Comparison of ENCODE assay signal across 8 cellular contexts in the genomic region with DNA sequence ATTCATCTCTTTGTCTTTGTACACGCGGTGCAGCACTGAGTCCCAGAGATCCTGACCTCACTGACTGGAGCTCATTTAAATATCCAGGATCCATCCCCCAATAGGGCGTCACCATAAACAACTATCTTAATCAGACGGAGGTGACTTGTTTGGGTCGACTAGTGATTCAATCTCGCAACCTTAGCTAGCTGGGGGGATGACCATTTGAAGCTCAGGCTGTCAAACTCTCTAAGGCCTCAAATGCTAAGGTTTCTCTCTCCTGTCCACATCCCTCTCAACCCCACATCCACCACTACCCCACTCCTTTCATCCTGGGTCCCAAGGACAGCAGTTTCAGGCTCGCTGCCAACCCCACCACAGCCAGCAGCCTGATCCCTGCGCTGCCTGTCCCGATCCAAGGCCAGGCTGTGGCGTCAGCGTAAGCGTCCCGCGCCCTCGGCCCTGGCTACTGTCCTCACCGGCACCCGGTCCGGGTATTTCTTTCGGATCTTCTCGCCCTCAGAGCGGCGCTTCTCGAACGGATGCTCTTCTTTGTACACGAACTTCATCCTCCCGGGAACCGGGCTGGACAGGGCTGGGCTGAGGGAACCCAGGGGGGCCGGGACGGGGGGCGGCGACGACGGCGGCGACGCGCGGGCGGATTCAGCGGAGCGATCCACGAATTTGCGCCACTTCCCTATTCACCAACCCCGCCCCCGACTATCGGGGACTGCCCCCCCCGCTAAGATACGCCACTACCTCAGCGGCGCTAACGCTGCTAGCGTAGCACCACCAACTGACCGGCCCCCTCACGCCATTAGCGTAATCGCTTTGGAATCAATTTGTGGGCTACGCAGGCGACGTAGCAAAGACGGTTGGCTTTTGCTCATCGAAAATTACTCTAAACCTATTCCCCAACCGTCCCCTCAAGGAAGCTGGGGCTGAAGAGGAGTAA. TPM values are rescaled to one million over a fixed set of nuclear protein-coding genes. Genes with fewer than 3 reads are reported as not detected.
DNase-seq lines count a peak whose midpoint lies in the region; ATAC-seq and TF ChIP-seq lines count a peak whose summit lies in the region.

A gene (minus strand): TSS at position 667 of the 934 bp plus-strand sequence. CDS start 119 bp downstream, at position 548.

- H3K4me1 Mint-ChIP-seq in activated naive CD4-positive, alpha-beta T cell treated with anti-CD3 and anti-CD28 coated beads, Interleukin-2, amount 10 ng/mL, durations not matched to agents 7 days and 5 days: peaks cover 44% of the 10 kb centered on the region

- peak within 1 kb of the TSS; percentile 75 for H3K27ac ChIP-seq in MM.1S (ENCODE audit: low read length)
- peak within 1 kb of the TSS; percentile 88 to 99 for H3K27ac ChIP-seq in SK-N-SH (ENCODE audit: low read depth in 2 of 2, low read length in 1 of 2)
- H3K27ac ChIP-seq in substantia nigra (ENCODE audit: low read depth, low read length, poor library complexity, severe bottlenecking): peak within 1 kb of the TSS; percentile 100

- H3K4me1 ChIP-seq in MM.1S (ENCODE audit: low read length): peaks cover 20% of the 10 kb centered on the region
- H3K4me1 ChIP-seq in SK-N-SH (ENCODE audit: control insufficient read depth in 1 of 2, insufficient read depth in 2 of 2, low read depth in 1 of 2, low read length in 1 of 2): peaks cover 16 to 24% of the 10 kb centered on the region in 2 experiments

- under 1% methylated on average over 43 of the region's 62 CpGs for WGBS in SK-N-SH (ENCODE audit: low lambda C conversion rate)

- peak within 1 kb of the TSS; percentile 84 for H2AFZ ChIP-seq in MM.1S (ENCODE audit: low read length)
- H2AFZ ChIP-seq in SK-N-SH (ENCODE audit: low read depth): peak within 1 kb of the TSS; percentile 54

- H4K20me1 ChIP-seq in MM.1S (ENCODE audit: insufficient read depth, low read length) (no peaks in the 10 kb centered on the region), SK-N-SH (ENCODE audit: insufficient read depth) (peaks cover 5% of the 10 kb centered on the region; the same call in 1 of the 2 replicates)

- POLR2A ChIA-PET in SK-N-SH (lab: Yijun Ruan, JAX): interaction anchor here (0.6 to 1.8 kb wide), 7 partner anchors 8 to 342 kb away, joined by 3 to 7 read pairs (median 5); a partner anchor contains a TSS

- H3K4me3 ChIP-seq in MM.1S (ENCODE audit: low read length) (peak within 1 kb of the TSS; percentile 96), SK-N-SH (ENCODE audit: low read depth in 2 of 2, low read length in 1 of 2) (peak within 1 kb of the TSS; percentile 80 to 98)

- H3K27ac Mint-ChIP-seq in activated naive CD4-positive, alpha-beta T cell treated with anti-CD3 and anti-CD28 coated beads, Interleukin-2, amount 10 ng/mL, durations not matched to agents 7 days and 5 days: peak within 1 kb of the TSS; percentile 98

- H3K36me3 Mint-ChIP-seq in activated naive CD4-positive, alpha-beta T cell treated with anti-CD3 and anti-CD28 coated beads, Interleukin-2, amount 10 ng/mL, durations not matched to agents 7 days and 5 days: peaks cover 60% of the 10 kb centered on the region

- H3K9ac ChIP-seq in MM.1S (ENCODE audit: low read length) (peak within 1 kb of the TSS; percentile 91), SK-N-SH (peak within 1 kb of the TSS; percentile 97)

- no peak for TF ChIP-seq RAD21 in SK-N-SH (IDR thresholded peaks at IDR 0.05; ENCODE audit: low read length)

- CTCF ChIA-PET in SK-N-SH (lab: Yijun Ruan, JAX): interaction anchor here (0.6 to 5.6 kb wide), 11 partner anchors 9 to 319 kb away, joined by 3 to 35 read pairs (median 5); a partner anchor contains a TSS
- CTCF ChIA-PET in activated naive CD4-positive, alpha-beta T cell treated with anti-CD3 and anti-CD28 coated beads, Interleukin-2, amount 10 ng/mL, durations not matched to agents 7 days and 5 days (lab: Charles Lee): interaction anchor here (0.8 to 3.5 kb wide), 2 partner anchors 22 to 55 kb away, joined by 4 to 17 read pairs; a partner anchor contains a TSS

- H3K27me3 Mint-ChIP-seq in activated naive CD4-positive, alpha-beta T cell treated with anti-CD3 and anti-CD28 coated beads, Interleukin-2, amount 10 ng/mL, durations not matched to agents 7 days and 5 days: no peaks in the 10 kb centered on the region

- 0 out of 2 replicates have a peak, but pooled peaks cover 3% of the 10 kb centered on the region for H3K36me3 ChIP-seq in MM.1S (replicated peaks; ENCODE audit: insufficient read depth, low read length)
- peaks cover 34 to 46% of the 10 kb centered on the region in 2 experiments for H3K36me3 ChIP-seq in SK-N-SH (replicated peaks in 1 of 2; ENCODE audit: control insufficient read depth in 1 of 2, insufficient read depth in 2 of 2, low read length in 1 of 2)

- H3K79me2 ChIP-seq in MM.1S (ENCODE audit: low read length) (peaks cover 54% of the 10 kb centered on the region), SK-N-SH (ENCODE audit: insufficient read depth) (peaks cover 57% of the 10 kb centered on the region)

- H3F3A ChIP-seq in MM.1S (ENCODE audit: insufficient read depth, low read length): peaks cover 50% of the 10 kb centered on the region
- H3F3A ChIP-seq in SK-N-SH (replicated peaks; ENCODE audit: insufficient read depth): peaks cover 47% of the 10 kb centered on the region

- H3K4me3 Mint-ChIP-seq in activated naive CD4-positive, alpha-beta T cell treated with anti-CD3 and anti-CD28 coated beads, Interleukin-2, amount 10 ng/mL, durations not matched to agents 7 days and 5 days: peak within 1 kb of the TSS; percentile 94

- H3K9me2 ChIP-seq in MM.1S (replicated peaks; ENCODE audit: insufficient read depth, low read length) (no peaks in the 10 kb centered on the region), SK-N-SH (no peaks in the 10 kb centered on the region)

- no peak; a peak in 1 of 4 replicates for TF ChIP-seq EP300 in SK-N-SH (IDR thresholded peaks at IDR 0.05; ENCODE audit: borderline replicate concordance in 1 of 2, low read depth in 1 of 2, low read length in 1 of 2)

- H3K9me3 ChIP-seq in MM.1S (replicated peaks; ENCODE audit: insufficient read depth, low read length): no peaks in the 10 kb centered on the region
- no peaks in the 10 kb centered on the region for H3K9me3 ChIP-seq in SK-N-SH

- H3K4me2 ChIP-seq in MM.1S (ENCODE audit: low read depth, low read length): peak within 1 kb of the TSS; percentile 87
- peak within 1 kb of the TSS; percentile 79 for H3K4me2 ChIP-seq in SK-N-SH

- peak; percentile 71 for DNase-seq in COR-L47 (lab: John Stamatoyannopoulos, UW)
- peak; percentile 92 for DNase-seq in MM.1S
- DNase-seq in SK-N-SH: peak; percentile 86
- peak; percentile 93 for DNase-seq in activated naive CD4-positive, alpha-beta T cell treated with anti-CD3 and anti-CD28 coated beads, Interleukin-2, amount 10 ng/mL, durations not matched to agents 7 days and 5 days
- DNase-seq in germinal center (ENCODE audit: low spot score): peak; percentile 85
- DNase-seq in nucleus accumbens (lab: John Stamatoyannopoulos, UW): peak; percentile 35 to 96 (median 92)
- DNase-seq in substantia nigra (lab: John Stamatoyannopoulos, UW): peak; percentile 70 to 96 (median 90)

- ATAC-seq in GM21737 (IDR thresholded peaks at IDR 0.05; ENCODE audit: unreplicated experiment): peak; percentile 25

- H3K27me3 ChIP-seq in MM.1S (replicated peaks; ENCODE audit: insufficient read depth, low read length): no peaks in the 10 kb centered on the region
- no peaks in the 10 kb centered on the region for H3K27me3 ChIP-seq in SK-N-SH (ENCODE audit: insufficient read depth)

- TF ChIP-seq CTCF in MM.1S (IDR thresholded peaks at IDR 0.05; ENCODE audit: low read length) (no peak), SK-N-SH (IDR thresholded peaks at IDR 0.05) (no peak)

- no peaks in the 10 kb centered on the region for H3K9me3 Mint-ChIP-seq in activated naive CD4-positive, alpha-beta T cell treated with anti-CD3 and anti-CD28 coated beads, Interleukin-2, amount 10 ng/mL, durations not matched to agents 7 days and 5 days

TF ChIP-seq in SK-N-SH, 30 proteins besides CTCF, POLR2A, EP300 and RAD21 (continues in another document):
- TF ChIP-seq EZH2phosphoT487 (IDR thresholded peaks at IDR 0.05; ENCODE audit: borderline replicate concordance, low read depth) (no peak), FOXM1 (IDR thresholded peaks at IDR 0.05; ENCODE audit: low read depth) (no peak)
- TF ChIP-seq, protein P1, sequence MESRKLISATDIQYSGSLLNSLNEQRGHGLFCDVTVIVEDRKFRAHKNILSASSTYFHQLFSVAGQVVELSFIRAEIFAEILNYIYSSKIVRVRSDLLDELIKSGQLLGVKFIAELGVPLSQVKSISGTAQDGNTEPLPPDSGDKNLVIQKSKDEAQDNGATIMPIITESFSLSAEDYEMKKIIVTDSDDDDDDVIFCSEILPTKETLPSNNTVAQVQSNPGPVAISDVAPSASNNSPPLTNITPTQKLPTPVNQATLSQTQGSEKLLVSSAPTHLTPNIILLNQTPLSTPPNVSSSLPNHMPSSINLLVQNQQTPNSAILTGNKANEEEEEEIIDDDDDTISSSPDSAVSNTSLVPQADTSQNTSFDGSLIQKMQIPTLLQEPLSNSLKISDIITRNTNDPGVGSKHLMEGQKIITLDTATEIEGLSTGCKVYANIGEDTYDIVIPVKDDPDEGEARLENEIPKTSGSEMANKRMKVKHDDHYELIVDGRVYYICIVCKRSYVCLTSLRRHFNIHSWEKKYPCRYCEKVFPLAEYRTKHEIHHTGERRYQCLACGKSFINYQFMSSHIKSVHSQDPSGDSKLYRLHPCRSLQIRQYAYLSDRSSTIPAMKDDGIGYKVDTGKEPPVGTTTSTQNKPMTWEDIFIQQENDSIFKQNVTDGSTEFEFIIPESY (IDR thresholded peaks at IDR 0.05; ENCODE audit: borderline replicate concordance, low read depth): no peak

RNA-seq across cellular contexts. Expression of the gene that starts here (rescaled TPM):
- polyA plus RNA-seq in SK-N-SH (2012; rRNA removed): 585 and 637 TPM in 2 replicates
- polyA plus RNA-seq in SK-N-SH (2012; cell fraction: cytosol; rRNA removed): 741 and 785 TPM in 2 replicates
- polyA plus RNA-seq in SK-N-SH (2012; cell fraction: nucleus; rRNA removed): 215 and 225 TPM in 2 replicates

Comparison
In these comparisons a context has a peak if more than half of its experiments do, and no peak if none do; other contexts are left out.
1. Peak in every context shown above with its lines: DNase-seq, ATAC-seq, H3K4me3 ChIP-seq and H3K27ac ChIP-seq.